14 cellular contexts compared by ENCODE assay signal in genomic region chr3:10021856-10022775, GRCh38. TPM values are rescaled to one million over a fixed set of nuclear protein-coding genes. Genes with fewer than 3 reads are reported as not detected.
DNase-seq lines count a peak whose midpoint lies in the region; ATAC-seq and TF ChIP-seq lines count a peak whose summit lies in the region.
"Had no signal": no experiment of that assay in that cellular context is flagged by ENCODE, and none has a peak within 500 bp of the region (broad histone marks: within the 10 kb centered on the region; RNA-seq: fewer than 3 reads in every experiment).

No MANE protein-coding gene starts in this region.

- no peak overlapping the region for H3K27ac ChIP-seq in CD4-positive, CD25-positive, alpha-beta regulatory T cell (ENCODE audit: insufficient read depth, low read length, poor library complexity, severe bottlenecking)
- H3K27ac ChIP-seq in IMR-90 (ENCODE audit: insufficient read depth, low read length), result no peak overlapping the region
- H3K27ac ChIP-seq in neuronal stem cell (replicated peaks; ENCODE audit: low read length), result no peak overlapping the region
- H3K27ac ChIP-seq: BLaER1 treated with 17β-estradiol and CSF1 and Interleukin-3, amounts not matched to agents 10 nM and 100 nM had no signal

- H3K4me1 ChIP-seq in CD4-positive, CD25-positive, alpha-beta regulatory T cell (ENCODE audit: control insufficient read depth, insufficient read depth, low read length, poor library complexity, severe bottlenecking), result peaks cover 19% of the 10 kb centered on the region
- peaks cover 22% of the 10 kb centered on the region for H3K4me1 ChIP-seq in IMR-90 (ENCODE audit: control insufficient read depth, insufficient read depth, low read length)
- H3K4me1 ChIP-seq in neuronal stem cell (ENCODE audit: control insufficient read depth in 2 of 2, insufficient read depth in 1 of 2, low read depth in 1 of 2, low read length in 2 of 2), result peaks cover 7% of the 10 kb centered on the region in 2 donors

- no peak overlapping the region for H2AK9ac ChIP-seq in IMR-90 (replicated peaks; ENCODE audit: low read depth, low read length, poor library complexity)

- no peak overlapping the region; the same call in 2 of the 3 replicates for H2BK15ac ChIP-seq in IMR-90 (ENCODE audit: low read depth, low read length)
- no peak overlapping the region for H2BK15ac ChIP-seq in neuronal stem cell (ENCODE audit: low read length)

- H2AFZ ChIP-seq in IMR-90 (replicated peaks; ENCODE audit: low read length, poor library complexity) (no peak overlapping the region), neuronal stem cell (ENCODE audit: low read length) (no peak overlapping the region)

- H2BK120ac ChIP-seq in IMR-90 (ENCODE audit: low read depth, low read length) (no peak overlapping the region), neuronal stem cell (ENCODE audit: low read depth, low read length) (no peak overlapping the region)

- H3K9me3 Mint-ChIP-seq in CD4-positive, CD25-positive, alpha-beta regulatory T cell, result no peaks in the 10 kb centered on the region
- H3K9me3 Mint-ChIP-seq in activated CD4-positive, alpha-beta T cell treated with anti-CD3 and anti-CD28 coated beads, Interleukin-2, amount 10 ng/mL, durations not matched to agents 7 days and 5 days, result no peaks in the 10 kb centered on the region
- H3K9me3 Mint-ChIP-seq: CD4-positive, alpha-beta memory T cell; H9 had no signal

- no peak for TF ChIP-seq POLR2A in IMR-90 (IDR thresholded peaks at IDR 0.05; ENCODE audit: low read depth, low read length)

- H3K4me2 ChIP-seq in IMR-90 (ENCODE audit: low read depth, low read length), result no peak overlapping the region
- H3K4me2 ChIP-seq in neuronal stem cell (ENCODE audit: insufficient read depth, low read length, poor library complexity, severe bottlenecking), result no peak overlapping the region
- H3K4me2 ChIP-seq: BLaER1 treated with 17β-estradiol and CSF1 and Interleukin-3, amounts not matched to agents 10 nM and 100 nM had no signal

- no peaks in the 10 kb centered on the region for H3K9me3 ChIP-seq in CD4-positive, CD25-positive, alpha-beta regulatory T cell (ENCODE audit: control insufficient read depth in 2 of 2, low read length in 2 of 2)
- H3K9me3 ChIP-seq in IMR-90 (ENCODE audit: control insufficient read depth, insufficient read depth, low read length) (no peaks in the 10 kb centered on the region), neuronal stem cell (replicated peaks in 1 of 2; ENCODE audit: control insufficient read depth in 2 of 2, insufficient read depth in 1 of 2, low read depth in 1 of 2, low read length in 2 of 2) (no peaks in the 10 kb centered on the region)
- H3K9me3 ChIP-seq: BLaER1 treated with 17β-estradiol and CSF1 and Interleukin-3, amounts not matched to agents 10 nM and 100 nM had no signal

- CTCF ChIA-PET in IMR-90 (lab: Yijun Ruan, JAX), result no interaction called here
- CTCF ChIA-PET in activated CD4-positive, alpha-beta T cell treated with anti-CD3 and anti-CD28 coated beads, Interleukin-2, amount 10 ng/mL, durations not matched to agents 7 days and 5 days (lab: Charles Lee), result interaction anchor here (0.6 kb wide), 2 partner anchors 95 to 97 kb away, joined by 4 read pairs; no protein-coding TSS in a partner anchor

- no peak overlapping the region for H4K5ac ChIP-seq in IMR-90 (ENCODE audit: low read depth, low read length)

- H3K27me3 Mint-ChIP-seq in CD4-positive, CD25-positive, alpha-beta regulatory T cell, result no peaks in the 10 kb centered on the region
- no peaks in the 10 kb centered on the region for H3K27me3 Mint-ChIP-seq in activated CD4-positive, alpha-beta T cell treated with anti-CD3 and anti-CD28 coated beads, Interleukin-2, amount 10 ng/mL, durations not matched to agents 7 days and 5 days
- H3K27me3 Mint-ChIP-seq: CD4-positive, alpha-beta memory T cell had no signal

- H3K14ac ChIP-seq in IMR-90 (replicated peaks; ENCODE audit: low read depth, low read length) (no peak overlapping the region), neuronal stem cell (ENCODE audit: low read length) (no peak overlapping the region)

- H4K8ac ChIP-seq in IMR-90 (ENCODE audit: low read depth in 2 of 2, low read length in 2 of 2) (no peak overlapping the region), neuronal stem cell (ENCODE audit: low read depth, low read length) (no peak overlapping the region)

- H3K18ac ChIP-seq in IMR-90 (ENCODE audit: low read depth, low read length) (no peak overlapping the region), neuronal stem cell (ENCODE audit: low read length) (no peak overlapping the region)

- H3K36me3 ChIP-seq in CD4-positive, CD25-positive, alpha-beta regulatory T cell (ENCODE audit: control insufficient read depth, insufficient read depth, low read length), result peaks cover 41% of the 10 kb centered on the region
- H3K36me3 ChIP-seq in IMR-90 (ENCODE audit: control insufficient read depth, insufficient read depth, low read length) (peaks cover 32% of the 10 kb centered on the region), neuronal stem cell (replicated peaks in 1 of 2; ENCODE audit: control insufficient read depth in 2 of 2, insufficient read depth in 2 of 2, low read length in 2 of 2) (peaks cover 7 to 51% of the 10 kb centered on the region in 2 donors)

- H3K4ac ChIP-seq in IMR-90 (ENCODE audit: low read depth, low read length), result no peak overlapping the region; the same call in 1 of the 2 replicates
- no peak overlapping the region for H3K4ac ChIP-seq in neuronal stem cell (ENCODE audit: low read length)

- H2BK5ac ChIP-seq in IMR-90 (ENCODE audit: low read depth, low read length, poor library complexity, severe bottlenecking) (peak overlapping the region; percentile 37), neuronal stem cell (ENCODE audit: low read length) (no peak overlapping the region)

- no peaks in the 10 kb centered on the region for H3K27me3 ChIP-seq in CD4-positive, CD25-positive, alpha-beta regulatory T cell (ENCODE audit: control insufficient read depth, insufficient read depth, low read length)
- H3K27me3 ChIP-seq in IMR-90 (ENCODE audit: control insufficient read depth, insufficient read depth, low read length) (no peaks in the 10 kb centered on the region), neuronal stem cell (ENCODE audit: control insufficient read depth in 3 of 3, insufficient read depth in 3 of 3, low read depth in 1 of 3, low read length in 3 of 3) (no peaks in the 10 kb centered on the region)
- H3K27me3 ChIP-seq: BLaER1 treated with 17β-estradiol and CSF1 and Interleukin-3, amounts not matched to agents 10 nM and 100 nM had no signal

- WGBS in IMR-90 (ENCODE audit: extremely low coverage in 2 of 2, insufficient read length in 1 of 2), 2 experiments, result 94% methylated on average over 2 of the region's 9 CpGs; no CpG with 5 or more reads in 1 of the 2 experiments
- WGBS in neuronal stem cell (ENCODE audit: extremely low coverage in 2 of 2, insufficient read length in 2 of 2, insufficient replicate concordance in 1 of 2), 2 donors, result no CpG with 5 or more reads among the region's 9 CpGs

- peaks cover 32 to 68% of the 10 kb centered on the region in 2 experiments for H3K79me1 ChIP-seq in IMR-90 (ENCODE audit: low read depth in 1 of 2, low read length in 2 of 2)
- peaks cover 12% of the 10 kb centered on the region for H3K79me1 ChIP-seq in neuronal stem cell (ENCODE audit: low read depth, low read length)

- POLR2A ChIA-PET in IMR-90 (lab: Charles Lee; ENCODE audit: unreplicated experiment), result no interaction called here
- POLR2A ChIA-PET in activated CD4-positive, alpha-beta T cell treated with anti-CD3 and anti-CD28 coated beads, Interleukin-2, amount 10 ng/mL, durations not matched to agents 7 days and 5 days (lab: Charles Lee), result no interaction called here

- H3K27ac Mint-ChIP-seq in CD4-positive, CD25-positive, alpha-beta regulatory T cell, result peak overlapping the region in 2 of 3 donors; percentile 55 to 87
- H3K27ac Mint-ChIP-seq in activated CD4-positive, alpha-beta T cell treated with anti-CD3 and anti-CD28 coated beads, Interleukin-2, amount 10 ng/mL, durations not matched to agents 7 days and 5 days, result no peak overlapping the region
- H3K27ac Mint-ChIP-seq: H9 had no signal

- H2AK5ac ChIP-seq in IMR-90 (ENCODE audit: low read depth, low read length), result peak overlapping the region; percentile 93
- no peak overlapping the region for H2AK5ac ChIP-seq in neuronal stem cell (ENCODE audit: low read depth, low read length)

- no peak for ATAC-seq in CD4-positive, CD25-positive, alpha-beta regulatory T cell (ENCODE audit: low read depth in 2 of 2)
- ATAC-seq in IMR-90 (ENCODE audit: low read depth) (no peak), GM19035 (IDR thresholded peaks at IDR 0.05; ENCODE audit: unreplicated experiment) (no peak)

- H3K9ac ChIP-seq in IMR-90 (ENCODE audit: low read depth, low read length), result no peak overlapping the region
- H3K9ac ChIP-seq in neuronal stem cell (ENCODE audit: low read depth, low read length, poor library complexity), result peak overlapping the region; percentile 55
- H3K9ac ChIP-seq: BLaER1 treated with 17β-estradiol and CSF1 and Interleukin-3, amounts not matched to agents 10 nM and 100 nM had no signal

- no peak for TF ChIP-seq CTCF in IMR-90 (conservative IDR thresholded peaks at IDR 0.05; ENCODE audit: low read depth, low read length)

- BruUV-seq in IMR-90 (replicated peaks; lab: Mats Ljungman, UMichigan), result no TSS peak

- 0 out of 2 replicates have a peak, but pooled peaks cover 4% of the 10 kb centered on the region for H4K20me1 ChIP-seq in IMR-90 (ENCODE audit: insufficient read depth, low read length)

- in situ Hi-C loops in IMR-90 (cut with MboI; ENCODE audit: low sequenced_read_pairs), result no loop called here

- H3K4me1 Mint-ChIP-seq in CD4-positive, CD25-positive, alpha-beta regulatory T cell, result peaks cover 8 to 40% (median 20%) of the 10 kb centered on the region in 4 donors
- H3K4me1 Mint-ChIP-seq in activated CD4-positive, alpha-beta T cell treated with anti-CD3 and anti-CD28 coated beads, Interleukin-2, amount 10 ng/mL, durations not matched to agents 7 days and 5 days, result peaks cover 22% of the 10 kb centered on the region

- no peak overlapping the region for H2BK20ac ChIP-seq in IMR-90 (ENCODE audit: low read depth, low read length)

- no peak for TF ChIP-seq RAD21 in IMR-90 (IDR thresholded peaks at IDR 0.05; ENCODE audit: low read length)

- H4K91ac ChIP-seq in IMR-90 (ENCODE audit: insufficient read depth, low read depth, low read length) (peak overlapping the region; percentile 7; the same call in 1 of the 2 replicates), neuronal stem cell (ENCODE audit: low read depth, low read length, poor library complexity) (no peak overlapping the region)

- H3K4me3 Mint-ChIP-seq in CD4-positive, CD25-positive, alpha-beta regulatory T cell, result peak overlapping the region in 1 of 4 donors; percentile 35
- no peak overlapping the region for H3K4me3 Mint-ChIP-seq in activated CD4-positive, alpha-beta T cell treated with anti-CD3 and anti-CD28 coated beads, Interleukin-2, amount 10 ng/mL, durations not matched to agents 7 days and 5 days
- H3K4me3 Mint-ChIP-seq: CD4-positive, alpha-beta memory T cell; H9 had no signal

- H3K23ac ChIP-seq in IMR-90 (ENCODE audit: low read depth, low read length) (no peak overlapping the region), neuronal stem cell (ENCODE audit: low read depth, low read length, poor library complexity) (no peak overlapping the region)

- peaks cover 25% of the 10 kb centered on the region for H3K36me3 Mint-ChIP-seq in CD4-positive, CD25-positive, alpha-beta regulatory T cell
- H3K36me3 Mint-ChIP-seq in activated CD4-positive, alpha-beta T cell treated with anti-CD3 and anti-CD28 coated beads, Interleukin-2, amount 10 ng/mL, durations not matched to agents 7 days and 5 days (ENCODE audit: low read depth), result peaks cover 21% of the 10 kb centered on the region

- H3K4me3 ChIP-seq in CD4-positive, CD25-positive, alpha-beta regulatory T cell (ENCODE audit: low read depth, low read length), result no peak overlapping the region
- H3K4me3 ChIP-seq in IMR-90 (ENCODE audit: insufficient read depth, low read depth, low read length) (no peak overlapping the region), neuronal stem cell (ENCODE audit: low read length in 2 of 2) (no peak overlapping the region)
- H3K4me3 ChIP-seq: BLaER1 treated with 17β-estradiol and CSF1 and Interleukin-3, amounts not matched to agents 10 nM and 100 nM had no signal

- intact Hi-C loops in IMR-90 (cut with micrococcal nuclease), result no loop called here

- no peak overlapping the region for H2BK12ac ChIP-seq in neuronal stem cell (ENCODE audit: low read length)

- dilution Hi-C loops in IMR-90 (cut with HindIII; ENCODE audit: low sequenced_read_pairs, unreplicated experiment), result no loop called here

- H3K9me1 ChIP-seq in IMR-90 (ENCODE audit: insufficient read depth, low read length), result peaks cover 27% of the 10 kb centered on the region

- no peak for DNase-seq in CD4-positive, CD25-positive, alpha-beta regulatory T cell
- DNase-seq in IMR-90 (no peak), amniotic epithelial cell (ENCODE audit: low read depth) (peak; percentile 69), neuronal stem cell (ENCODE audit: low spot score) (no peak)
- no peak for DNase-seq in activated T-cell treated with anti-CD3 and anti-CD28 coated beads, Interleukin-2, amount 50 U/mL, for 1 hour
- DNase-seq in activated CD4-positive, alpha-beta T cell treated with anti-CD3 and anti-CD28 coated beads, Interleukin-2, amount 10 ng/mL, durations not matched to agents 7 days and 5 days, result no peak
- no peak for DNase-seq in stimulated activated naive CD4-positive, alpha-beta T cell (lab: John Stamatoyannopoulos, UW)
- DNase-seq: 8988T; CD4-positive, alpha-beta memory T cell; DMS79; GOT3; H9 had no signal

- H3K56ac ChIP-seq in IMR-90 (ENCODE audit: extremely low read depth, insufficient read depth, low read length), result no peak overlapping the region

RNA-seq across cellular contexts. Expression of gene FANCD2, which starts 4.1 kb away (rescaled TPM):
- total RNA-seq in CD4-positive, CD25-positive, alpha-beta regulatory T cell, result 18.5 TPM
- 10 to 100 TPM in 2 of 4 donors, 1 to 10 TPM in 2; 4.5 to 62.8 (median 8.3) TPM for polyA plus RNA-seq in CD4-positive, CD25-positive, alpha-beta regulatory T cell
- total RNA-seq in IMR-90 (2012; rRNA removed), result 18.9 and 19.7 TPM in 2 replicates
- polyA plus RNA-seq in IMR-90 (2012; rRNA removed), result 7.2 and 8.9 TPM in 2 replicates
- polyA plus RNA-seq in IMR-90 (2012; cell fraction: cytosol; rRNA removed), result 2.2 and 4.7 TPM in 2 replicates
- polyA plus RNA-seq in IMR-90 (2012; cell fraction: nucleus; rRNA removed; ENCODE audit: low replicate concordance), result 5.4 and 22.6 TPM in 2 replicates
- 31.9 TPM for polyA plus RNA-seq in neuronal stem cell (2013, experiment 1 of 2)
- polyA plus RNA-seq in neuronal stem cell (2013, experiment 2 of 2), result 34.8 TPM
- total RNA-seq in activated CD4-positive, alpha-beta T cell treated with anti-CD3 and anti-CD28 coated beads, Interleukin-2, amount 10 ng/mL, durations not matched to agents 7 days and 5 days, result 10 to 100 TPM; 61.2 to 68.1 TPM

RNA-seq across cellular contexts. Expression of gene EMC3, which starts 35.5 kb away (rescaled TPM):
- 57.2 TPM for total RNA-seq in CD4-positive, CD25-positive, alpha-beta regulatory T cell
- polyA plus RNA-seq in CD4-positive, CD25-positive, alpha-beta regulatory T cell, result 10 to 100 TPM; 56.9 to 88.2 (median 74.4) TPM
- 78.9 and 152 TPM in 2 replicates for total RNA-seq in IMR-90 (2012; rRNA removed)
- polyA plus RNA-seq in IMR-90 (2012; rRNA removed), result 83.3 and 96.7 TPM in 2 replicates
- 25.8 and 65.5 TPM in 2 replicates for polyA plus RNA-seq in IMR-90 (2012; cell fraction: cytosol; rRNA removed)
- polyA plus RNA-seq in IMR-90 (2012; cell fraction: nucleus; rRNA removed; ENCODE audit: low replicate concordance), result 19.1 and 55.3 TPM in 2 replicates
- polyA plus RNA-seq in neuronal stem cell (2013, experiment 1 of 2), result 24.9 TPM
- polyA plus RNA-seq in neuronal stem cell (2013, experiment 2 of 2), result 24.7 TPM
- total RNA-seq in activated CD4-positive, alpha-beta T cell treated with anti-CD3 and anti-CD28 coated beads, Interleukin-2, amount 10 ng/mL, durations not matched to agents 7 days and 5 days, result 10 to 100 TPM; 53.8 to 55.0 TPM
